25 cellular contexts compared by ENCODE assay signal in genomic region chr14:98236314-98236713, GRCh38.
"Had no signal": no experiment of that assay in that cellular context is flagged by ENCODE, and none has a peak within 500 bp of the region (broad histone marks: within the 10 kb centered on the region; RNA-seq: fewer than 3 reads in every experiment).

No MANE protein-coding gene starts in this region.

- H3K36me3 Mint-ChIP-seq: natural killer cell; stimulated activated naive B cell treated with anti-CD40 and anti-IgM and Interleukin-4, amounts not matched to agents 10 μg/mL and 1 μg/mL and 100 μg/mL, for 72 hours had no signal

- H3K27me3 Mint-ChIP-seq: stimulated activated naive B cell treated with anti-CD40 and anti-IgM and Interleukin-4, amounts not matched to agents 10 μg/mL and 1 μg/mL and 100 μg/mL, for 72 hours had no signal

- H3K4me1 ChIP-seq: left ventricle myocardium inferior, pancreas, prostate gland, stomach, testis, thyroid gland, transverse colon, upper lobe of left lung, vagina had no signal

- H3K36me3 ChIP-seq: left ventricle myocardium inferior, pancreas, prostate gland, stomach, thyroid gland, transverse colon, upper lobe of left lung, vagina had no signal

- H3K9me3 Mint-ChIP-seq: natural killer cell had no signal

- ATAC-seq: left colon; natural killer cell; pancreas; right cardiac atrium; sciatic nerve; stimulated activated naive B cell treated with anti-CD40 and anti-IgM and Interleukin-4, amounts not matched to agents 10 μg/mL and 1 μg/mL and 100 μg/mL, for 72 hours; stimulated activated naive CD8-positive, alpha-beta T cell treated with anti-CD3 and anti-CD28 coated beads, Interleukin-15, Interleukin-2, amounts not matched to agents 100 U/mL and 50 U/mL, for 24 hours had no signal

- H3K27ac Mint-ChIP-seq: natural killer cell; stimulated activated naive B cell treated with anti-CD40 and anti-IgM and Interleukin-4, amounts not matched to agents 10 μg/mL and 1 μg/mL and 100 μg/mL, for 72 hours had no signal

- DNase-seq: hippocampal formation; kidney; left colon; left ventricle myocardium inferior; mesenchymal stem cell; natural killer cell; pancreas; posterior cingulate gyrus; retina; right cardiac atrium; stimulated activated CD4-positive, alpha-beta T cell treated with anti-CD3 and anti-CD28 coated beads, Interleukin-12 subunit alpha, Interleukin-12 subunit beta, amount 100 ng/mL, for 4 hours; stimulated activated CD4-positive, alpha-beta T cell treated with anti-CD3 and anti-CD28 coated beads, Interleukin-15, amount 100 ng/mL, for 24 hours; stimulated activated CD4-positive, alpha-beta T cell treated with anti-CD3 and anti-CD28 coated beads, Interleukin-2, amount 100 ng/mL, for 24 hours; stimulated activated CD4-positive, alpha-beta T cell treated with anti-CD3 and anti-CD28 coated beads, Interleukin-4, amount 100 ng/mL, for 1 hour; stimulated activated naive B cell treated with anti-CD40 and anti-IgM and Interleukin-4, amounts not matched to agents 10 μg/mL and 1 μg/mL and 100 μg/mL, for 72 hours; stimulated activated naive CD8-positive, alpha-beta T cell treated with anti-CD3 and anti-CD28 coated beads, Interleukin-15, Interleukin-2, amounts not matched to agents 100 U/mL and 50 U/mL, for 24 hours; stomach; testis; thyroid gland; transverse colon; upper lobe of left lung had no signal

- H3K9me3 ChIP-seq: left ventricle myocardium inferior, pancreas, prostate gland, stomach, testis, thyroid gland, transverse colon, upper lobe of left lung, vagina had no signal

- H3K4me3 ChIP-seq: left ventricle myocardium inferior, pancreas, prostate gland, skin epidermis, stomach, testis, thyroid gland, transverse colon, upper lobe of left lung, vagina had no signal

- H3K4me3 Mint-ChIP-seq: natural killer cell; stimulated activated naive B cell treated with anti-CD40 and anti-IgM and Interleukin-4, amounts not matched to agents 10 μg/mL and 1 μg/mL and 100 μg/mL, for 72 hours had no signal

- H3K4me1 Mint-ChIP-seq: natural killer cell; stimulated activated naive B cell treated with anti-CD40 and anti-IgM and Interleukin-4, amounts not matched to agents 10 μg/mL and 1 μg/mL and 100 μg/mL, for 72 hours had no signal

- H3K27me3 ChIP-seq: stomach, testis, thyroid gland, upper lobe of left lung, vagina had no signal

- H3K27ac ChIP-seq: left ventricle myocardium inferior, pancreas, prostate gland, skin epidermis, stomach, testis, thyroid gland, transverse colon, upper lobe of left lung, vagina had no signal
